Comparison of ENCODE assay signal across 1 cellular context in genomic region chr15:55250392-55250791, GRCh38.
A peak's percentile ranks its signal among the peaks of the same experiment; 100 is the strongest.
TF ChIP-seq lines count a peak whose summit lies in the region.

No MANE protein-coding gene starts in this region.

TF ChIP-seq in HepG2, 621 proteins besides CTCF, POLR2A, EP300 and RAD21 (continued from another document and continues in another):
- TF ChIP-seq BCLAF1 (IDR thresholded peaks at IDR 0.05) = no peak
- no peak for TF ChIP-seq ZNF652 (CRISPR knock-in tag; IDR thresholded peaks at IDR 0.05; ENCODE audit: borderline replicate concordance, low read depth)
- TF ChIP-seq PTBP1 (IDR thresholded peaks at IDR 0.05; ENCODE audit: low read depth, low read length, poor library complexity, severe bottlenecking) = no peak
- TF ChIP-seq, protein P1, sequence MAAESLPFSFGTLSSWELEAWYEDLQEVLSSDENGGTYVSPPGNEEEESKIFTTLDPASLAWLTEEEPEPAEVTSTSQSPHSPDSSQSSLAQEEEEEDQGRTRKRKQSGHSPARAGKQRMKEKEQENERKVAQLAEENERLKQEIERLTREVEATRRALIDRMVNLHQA (CRISPR knock-in tag; IDR thresholded peaks at IDR 0.05) = 0 out of 2 replicates have a peak, but pooled peaks have one; percentile 63
- no peak for TF ChIP-seq SRSF9 (IDR thresholded peaks at IDR 0.05; ENCODE audit: borderline replicate concordance, insufficient read depth, low read depth, low read length, poor library complexity, severe bottlenecking)
- TF ChIP-seq, protein P2, sequence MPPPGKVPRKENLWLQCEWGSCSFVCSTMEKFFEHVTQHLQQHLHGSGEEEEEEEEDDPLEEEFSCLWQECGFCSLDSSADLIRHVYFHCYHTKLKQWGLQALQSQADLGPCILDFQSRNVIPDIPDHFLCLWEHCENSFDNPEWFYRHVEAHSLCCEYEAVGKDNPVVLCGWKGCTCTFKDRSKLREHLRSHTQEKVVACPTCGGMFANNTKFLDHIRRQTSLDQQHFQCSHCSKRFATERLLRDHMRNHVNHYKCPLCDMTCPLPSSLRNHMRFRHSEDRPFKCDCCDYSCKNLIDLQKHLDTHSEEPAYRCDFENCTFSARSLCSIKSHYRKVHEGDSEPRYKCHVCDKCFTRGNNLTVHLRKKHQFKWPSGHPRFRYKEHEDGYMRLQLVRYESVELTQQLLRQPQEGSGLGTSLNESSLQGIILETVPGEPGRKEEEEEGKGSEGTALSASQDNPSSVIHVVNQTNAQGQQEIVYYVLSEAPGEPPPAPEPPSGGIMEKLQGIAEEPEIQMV (CRISPR knock-in tag; IDR thresholded peaks at IDR 0.05; ENCODE audit: low read depth) = no peak
- TF ChIP-seq ZNF678 (CRISPR knock-in tag; IDR thresholded peaks at IDR 0.05) = no peak
- no peak for TF ChIP-seq ZNF17 (CRISPR knock-in tag; IDR thresholded peaks at IDR 0.05)
- no peak for TF ChIP-seq CREM (IDR thresholded peaks at IDR 0.05)
- TF ChIP-seq CREM (CRISPR knock-in tag; IDR thresholded peaks at IDR 0.05) = no peak
- TF ChIP-seq ZBTB20 (CRISPR knock-in tag; IDR thresholded peaks at IDR 0.05; ENCODE audit: borderline replicate concordance, low read depth) = no peak
- TF ChIP-seq SNAPC4 (CRISPR knock-in tag; IDR thresholded peaks at IDR 0.05) = no peak
- TF ChIP-seq ZNF430 (CRISPR knock-in tag; IDR thresholded peaks at IDR 0.05) = no peak
- TF ChIP-seq, protein P3, sequence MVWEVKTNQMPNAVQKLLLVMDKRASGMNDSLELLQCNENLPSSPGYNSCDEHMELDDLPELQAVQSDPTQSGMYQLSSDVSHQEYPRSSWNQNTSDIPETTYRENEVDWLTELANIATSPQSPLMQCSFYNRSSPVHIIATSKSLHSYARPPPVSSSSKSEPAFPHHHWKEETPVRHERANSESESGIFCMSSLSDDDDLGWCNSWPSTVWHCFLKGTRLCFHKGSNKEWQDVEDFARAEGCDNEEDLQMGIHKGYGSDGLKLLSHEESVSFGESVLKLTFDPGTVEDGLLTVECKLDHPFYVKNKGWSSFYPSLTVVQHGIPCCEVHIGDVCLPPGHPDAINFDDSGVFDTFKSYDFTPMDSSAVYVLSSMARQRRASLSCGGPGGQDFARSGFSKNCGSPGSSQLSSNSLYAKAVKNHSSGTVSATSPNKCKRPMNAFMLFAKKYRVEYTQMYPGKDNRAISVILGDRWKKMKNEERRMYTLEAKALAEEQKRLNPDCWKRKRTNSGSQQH (CRISPR knock-in tag; IDR thresholded peaks at IDR 0.05; ENCODE audit: low read depth) = no peak
- TF ChIP-seq, protein P4, sequence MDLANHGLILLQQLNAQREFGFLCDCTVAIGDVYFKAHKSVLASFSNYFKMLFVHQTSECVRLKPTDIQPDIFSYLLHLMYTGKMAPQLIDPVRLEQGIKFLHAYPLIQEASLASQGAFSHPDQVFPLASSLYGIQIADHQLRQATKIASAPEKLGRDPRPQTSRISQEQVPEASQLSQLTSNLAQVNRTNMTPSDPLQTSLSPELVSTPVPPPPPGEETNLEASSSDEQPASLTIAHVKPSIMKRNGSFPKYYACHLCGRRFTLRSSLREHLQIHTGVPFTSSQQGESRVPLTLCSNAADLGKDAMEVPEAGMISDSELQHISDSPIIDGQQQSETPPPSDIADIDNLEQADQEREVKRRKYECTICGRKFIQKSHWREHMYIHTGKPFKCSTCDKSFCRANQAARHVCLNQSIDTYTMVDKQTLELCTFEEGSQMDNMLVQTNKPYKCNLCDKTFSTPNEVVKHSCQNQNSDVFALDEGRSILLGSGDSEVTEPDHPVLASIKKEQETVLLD (CRISPR knock-in tag; IDR thresholded peaks at IDR 0.05; ENCODE audit: low read depth) = no peak
- TF ChIP-seq NRL (CRISPR knock-in tag; IDR thresholded peaks at IDR 0.05; ENCODE audit: borderline replicate concordance) = no peak
- TF ChIP-seq MNT (IDR thresholded peaks at IDR 0.05) = peak; percentile 9; the same call in 1 of the 2 replicates
- no peak for TF ChIP-seq REST (IDR thresholded peaks at IDR 0.05; ENCODE audit: borderline replicate concordance in 1 of 2, low read depth in 1 of 2, low read length in 2 of 2)
- TF ChIP-seq ZNF44 (CRISPR knock-in tag; IDR thresholded peaks at IDR 0.05) = no peak
- TF ChIP-seq ZNF20 (CRISPR knock-in tag; IDR thresholded peaks at IDR 0.05) = no peak
- no peak for TF ChIP-seq ZNF589 (CRISPR knock-in tag; conservative IDR thresholded peaks at IDR 0.05)
- TF ChIP-seq, protein P5, sequence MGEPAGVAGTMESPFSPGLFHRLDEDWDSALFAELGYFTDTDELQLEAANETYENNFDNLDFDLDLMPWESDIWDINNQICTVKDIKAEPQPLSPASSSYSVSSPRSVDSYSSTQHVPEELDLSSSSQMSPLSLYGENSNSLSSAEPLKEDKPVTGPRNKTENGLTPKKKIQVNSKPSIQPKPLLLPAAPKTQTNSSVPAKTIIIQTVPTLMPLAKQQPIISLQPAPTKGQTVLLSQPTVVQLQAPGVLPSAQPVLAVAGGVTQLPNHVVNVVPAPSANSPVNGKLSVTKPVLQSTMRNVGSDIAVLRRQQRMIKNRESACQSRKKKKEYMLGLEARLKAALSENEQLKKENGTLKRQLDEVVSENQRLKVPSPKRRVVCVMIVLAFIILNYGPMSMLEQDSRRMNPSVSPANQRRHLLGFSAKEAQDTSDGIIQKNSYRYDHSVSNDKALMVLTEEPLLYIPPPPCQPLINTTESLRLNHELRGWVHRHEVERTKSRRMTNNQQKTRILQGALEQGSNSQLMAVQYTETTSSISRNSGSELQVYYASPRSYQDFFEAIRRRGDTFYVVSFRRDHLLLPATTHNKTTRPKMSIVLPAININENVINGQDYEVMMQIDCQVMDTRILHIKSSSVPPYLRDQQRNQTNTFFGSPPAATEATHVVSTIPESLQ (CRISPR knock-in tag; conservative IDR thresholded peaks at IDR 0.05) = no peak
- no peak for TF ChIP-seq GPN1 (CRISPR knock-in tag; IDR thresholded peaks at IDR 0.05; ENCODE audit: borderline replicate concordance)
- TF ChIP-seq ZNF569 (CRISPR knock-in tag; IDR thresholded peaks at IDR 0.05; ENCODE audit: borderline replicate concordance) = no peak
- TF ChIP-seq KDM4B (CRISPR knock-in tag; IDR thresholded peaks at IDR 0.05) = no peak
- TF ChIP-seq, protein P6, sequence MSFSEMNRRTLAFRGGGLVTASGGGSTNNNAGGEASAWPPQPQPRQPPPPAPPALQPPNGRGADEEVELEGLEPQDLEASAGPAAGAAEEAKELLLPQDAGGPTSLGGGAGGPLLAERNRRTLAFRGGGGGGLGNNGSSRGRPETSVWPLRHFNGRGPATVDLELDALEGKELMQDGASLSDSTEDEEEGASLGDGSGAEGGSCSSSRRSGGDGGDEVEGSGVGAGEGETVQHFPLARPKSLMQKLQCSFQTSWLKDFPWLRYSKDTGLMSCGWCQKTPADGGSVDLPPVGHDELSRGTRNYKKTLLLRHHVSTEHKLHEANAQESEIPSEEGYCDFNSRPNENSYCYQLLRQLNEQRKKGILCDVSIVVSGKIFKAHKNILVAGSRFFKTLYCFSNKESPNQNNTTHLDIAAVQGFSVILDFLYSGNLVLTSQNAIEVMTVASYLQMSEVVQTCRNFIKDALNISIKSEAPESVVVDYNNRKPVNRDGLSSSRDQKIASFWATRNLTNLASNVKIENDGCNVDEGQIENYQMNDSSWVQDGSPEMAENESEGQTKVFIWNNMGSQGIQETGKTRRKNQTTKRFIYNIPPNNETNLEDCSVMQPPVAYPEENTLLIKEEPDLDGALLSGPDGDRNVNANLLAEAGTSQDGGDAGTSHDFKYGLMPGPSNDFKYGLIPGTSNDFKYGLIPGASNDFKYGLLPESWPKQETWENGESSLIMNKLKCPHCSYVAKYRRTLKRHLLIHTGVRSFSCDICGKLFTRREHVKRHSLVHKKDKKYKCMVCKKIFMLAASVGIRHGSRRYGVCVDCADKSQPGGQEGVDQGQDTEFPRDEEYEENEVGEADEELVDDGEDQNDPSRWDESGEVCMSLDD (CRISPR knock-in tag; IDR thresholded peaks at IDR 0.05; ENCODE audit: borderline replicate concordance) = no peak
- no peak for TF ChIP-seq IRX3 (CRISPR knock-in tag; IDR thresholded peaks at IDR 0.05; ENCODE audit: borderline replicate concordance, low read depth)
